In the genomic region with DNA sequence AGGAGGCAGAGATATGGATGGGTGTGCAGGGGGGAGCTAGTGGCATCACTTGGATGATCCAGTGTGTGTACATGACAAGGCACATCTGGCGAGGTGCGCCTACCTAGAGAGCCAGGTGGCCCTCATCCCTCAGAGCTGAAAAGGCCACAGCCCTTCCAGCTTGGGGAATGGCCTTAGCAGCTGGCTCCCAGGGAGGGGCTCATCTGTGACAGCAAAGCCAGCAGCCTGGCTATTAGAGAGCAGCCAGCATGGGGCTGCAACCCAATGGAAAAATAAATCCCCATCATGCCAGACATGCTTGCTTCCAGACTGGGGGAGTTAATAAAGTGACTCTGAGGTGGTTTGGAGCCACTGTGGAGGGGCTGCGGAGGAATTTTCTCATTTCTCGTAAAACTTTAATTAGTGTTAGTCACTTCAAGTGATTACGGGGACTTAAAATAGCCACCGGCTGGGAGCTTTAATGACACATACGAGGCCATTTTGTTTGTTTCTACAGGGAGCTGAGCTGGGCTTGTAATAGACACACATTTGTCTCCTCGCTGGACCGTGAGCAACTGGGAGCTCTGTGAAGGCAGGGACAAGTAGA, we compare ENCODE assay signal across 16 cellular contexts.
DNase-seq lines count a peak whose midpoint lies in the region; ATAC-seq and TF ChIP-seq lines count a peak whose summit lies in the region.
"Had no signal": no experiment of that assay in that cellular context is flagged by ENCODE, and none has a peak within 500 bp of the region (broad histone marks: within the 10 kb centered on the region; RNA-seq: fewer than 3 reads in every experiment).

No MANE protein-coding gene starts in this region.

- H3K27me3 ChIP-seq in Panc1 (ENCODE audit: control insufficient read depth, insufficient read depth, low read length): peaks cover 2% of the 10 kb centered on the region; the same call in 1 of the 2 replicates
- H3K27me3 ChIP-seq: Peyer's patch had no signal

- H3K27ac ChIP-seq in Panc1 (ENCODE audit: low read length): no peak overlapping the region
- H3K27ac ChIP-seq: Peyer's patch had no signal

- intact Hi-C loops in Panc1 (cut with micrococcal nuclease; ENCODE audit: unreplicated experiment): no loop called here

- H3K9me3 ChIP-seq in Panc1 (ENCODE audit: control insufficient read depth, insufficient read depth, low read depth, low read length): no peaks in the 10 kb centered on the region
- H3K9me3 ChIP-seq: MG63, Peyer's patch had no signal

- no peak for TF ChIP-seq CTCF in Panc1 (IDR thresholded peaks at IDR 0.05)
- no peak for TF ChIP-seq CTCF in omental fat pad (IDR thresholded peaks at IDR 0.05)

- 0 out of 2 replicates have a peak, but pooled peaks have one; percentile 26 for ATAC-seq in Panc1
- ATAC-seq in left lobe of liver: no peak
- no peak for ATAC-seq in omental fat pad (ENCODE audit: low FRiP score)
- ATAC-seq in GM18858 (IDR thresholded peaks at IDR 0.05; ENCODE audit: unreplicated experiment): no peak

- H3K36me3 ChIP-seq in Panc1 (ENCODE audit: control insufficient read depth, insufficient read depth, low read length): no peaks in the 10 kb centered on the region
- H3K36me3 ChIP-seq: MG63, Peyer's patch had no signal

- POLR2A ChIA-PET in Panc1 (lab: Charles Lee): no interaction called here

- CTCF ChIA-PET in Panc1 (lab: Charles Lee): no interaction called here

- no peak overlapping the region for H3K4me3 ChIP-seq in Panc1 (ENCODE audit: low read depth in 2 of 2, low read length in 2 of 2)
- H3K4me3 ChIP-seq: MG63, Peyer's patch had no signal

- no peaks in the 10 kb centered on the region for H3K4me1 ChIP-seq in Panc1 (ENCODE audit: control insufficient read depth, insufficient read depth, low read length)
- H3K4me1 ChIP-seq: Peyer's patch had no signal

- in situ Hi-C loops in G401 (cut with HindIII; ENCODE audit: low sequenced_read_pairs): no loop called here
- in situ Hi-C loops in Panc1 (cut with HindIII; ENCODE audit: low pct_unique_long_range_greater_than_20kb, low sequenced_read_pairs): no loop called here

- DNase-seq in A172 (ENCODE audit: low spot score) (peak; percentile 41), G401 (ENCODE audit: low spot score) (peak; percentile 63), Panc1 (ENCODE audit: low read depth, low spot score) (no peak), left lobe of liver (ENCODE audit: low spot score) (peak; percentile 22), omental fat pad (ENCODE audit: low spot score) (no peak), retina (no peak)
- DNase-seq: CD4-positive, alpha-beta memory T cell; H7; KG1; MG63; NCI-H1092 treated with DMSO at 0.1 percent for 48 hours; NCI-H187 treated with DMSO at 0.1 percent for 48 hours; NCI-H510A treated with DMSO at 0.1 percent for 48 hours; Peyer's patch; SHP77 had no signal

- no TSS peak for BruUV-seq in Panc1 (replicated peaks; lab: Mats Ljungman, UMichigan)

Comparison
In these comparisons a context has a peak if more than half of its experiments do, and no peak if none do; other contexts are left out.
1. DNase-seq: peak in A172 (single experiment), G401 (single experiment) and left lobe of liver (single experiment); none in Panc1 (single experiment), omental fat pad (single experiment) and retina (single experiment).